In genomic region chr2:227627769-227628168, GRCh38 we compare ENCODE assay signal across 1 cellular context.
TF ChIP-seq lines count a peak whose summit lies in the region.

No MANE protein-coding gene starts in this region.

TF ChIP-seq in endothelial cell of umbilical vein, 7 proteins besides CTCF, POLR2A, EP300 and RAD21:
- no peak for TF ChIP-seq JUN (IDR thresholded peaks at IDR 0.05; ENCODE audit: borderline replicate concordance, insufficient read depth, insufficient read length, low read depth)
- TF ChIP-seq, protein P1, sequence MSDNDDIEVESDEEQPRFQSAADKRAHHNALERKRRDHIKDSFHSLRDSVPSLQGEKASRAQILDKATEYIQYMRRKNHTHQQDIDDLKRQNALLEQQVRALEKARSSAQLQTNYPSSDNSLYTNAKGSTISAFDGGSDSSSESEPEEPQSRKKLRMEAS (IDR thresholded peaks at IDR 0.05; ENCODE audit: insufficient read depth, insufficient read length) = no peak
- no peak for TF ChIP-seq GATA2 (IDR thresholded peaks at IDR 0.05; ENCODE audit: insufficient read depth, insufficient read length, low read depth, low read length)
- TF ChIP-seq POLR2AphosphoS5 (IDR thresholded peaks at IDR 0.05; ENCODE audit: insufficient read depth, low read depth, low read length) = no peak
- no peak for TF ChIP-seq EZH2 (IDR thresholded peaks at IDR 0.05; ENCODE audit: borderline replicate concordance, low read depth, low read length, severe bottlenecking)
- no peak for TF ChIP-seq FOS (IDR thresholded peaks at IDR 0.05; ENCODE audit: borderline replicate concordance, insufficient read depth, low read length)
- no peak for TF ChIP-seq MYC (IDR thresholded peaks at IDR 0.05; ENCODE audit: low read depth, low read length)
TF ChIP-seq in endothelial cell of umbilical vein: peak in this region for 0.
